Comparison of ENCODE assay signal across 18 cellular contexts in genomic region chr18:63977040-63977439, GRCh38. TPM values are rescaled to one million over a fixed set of nuclear protein-coding genes. Genes with fewer than 3 reads are reported as not detected.
DNase-seq lines count a peak whose midpoint lies in the region; ATAC-seq, FAIRE-seq and TF ChIP-seq lines count a peak whose summit lies in the region.
"Had no signal": no experiment of that assay in that cellular context is flagged by ENCODE, and none has a peak within 500 bp of the region (broad histone marks: within the 10 kb centered on the region; RNA-seq: fewer than 3 reads in every experiment).

No MANE protein-coding gene starts in this region.

- H3K27me3 Mint-ChIP-seq in activated naive CD8-positive, alpha-beta T cell treated with anti-CD3 and anti-CD28 coated beads, Interleukin-2, amount 50 U/mL, for 24 hours = no peaks in the 10 kb centered on the region
- H3K27me3 Mint-ChIP-seq in activated naive CD8-positive, alpha-beta T cell treated with anti-CD3 and anti-CD28 coated beads for 36 hours = no peaks in the 10 kb centered on the region
- H3K27me3 Mint-ChIP-seq in activated T-helper 17 cell treated with anti-CD3 and anti-CD28 coated beads, Interleukin-2, amount 50 U/mL, for 72 hours = no peaks in the 10 kb centered on the region
- H3K27me3 Mint-ChIP-seq: CD4-positive, CD25-positive, alpha-beta regulatory T cell had no signal

- DNase-seq in activated naive CD8-positive, alpha-beta T cell treated with anti-CD3 and anti-CD28 coated beads, Interleukin-2, amount 50 U/mL, for 24 hours = no peak
- DNase-seq in activated naive CD8-positive, alpha-beta T cell treated with anti-CD3 and anti-CD28 coated beads for 36 hours = no peak
- DNase-seq in D721Med (ENCODE audit: insufficient read length, low spot score) = no peak
- DNase-seq in NCI-H2227 treated with DMSO at 0.1 percent for 48 hours (lab: John Stamatoyannopoulos, UW) = no peak
- DNase-seq: C1 segment of cervical spinal cord; CD4-positive, CD25-positive, alpha-beta regulatory T cell; CD8-positive, alpha-beta memory T cell; DMS53; DMS79 treated with DMSO at 0.1 percent for 48 hours; GF-D8; GOT3; HFFc6 had no signal

- no peaks in the 10 kb centered on the region for H3K9me3 Mint-ChIP-seq in activated naive CD8-positive, alpha-beta T cell treated with anti-CD3 and anti-CD28 coated beads, Interleukin-2, amount 50 U/mL, for 24 hours
- H3K9me3 Mint-ChIP-seq in activated naive CD8-positive, alpha-beta T cell treated with anti-CD3 and anti-CD28 coated beads for 36 hours = no peaks in the 10 kb centered on the region
- no peaks in the 10 kb centered on the region for H3K9me3 Mint-ChIP-seq in activated T-helper 17 cell treated with anti-CD3 and anti-CD28 coated beads, Interleukin-2, amount 50 U/mL, for 72 hours
- H3K9me3 Mint-ChIP-seq: CD4-positive, CD25-positive, alpha-beta regulatory T cell; CD8-positive, alpha-beta memory T cell; HFFc6 had no signal

- peaks cover 34% of the 10 kb centered on the region for H3K4me1 Mint-ChIP-seq in activated naive CD8-positive, alpha-beta T cell treated with anti-CD3 and anti-CD28 coated beads, Interleukin-2, amount 50 U/mL, for 24 hours
- H3K4me1 Mint-ChIP-seq in activated naive CD8-positive, alpha-beta T cell treated with anti-CD3 and anti-CD28 coated beads for 36 hours = peaks cover 18% of the 10 kb centered on the region
- H3K4me1 Mint-ChIP-seq in activated T-helper 17 cell treated with anti-CD3 and anti-CD28 coated beads, Interleukin-2, amount 50 U/mL, for 72 hours = peaks cover 10% of the 10 kb centered on the region

- ATAC-seq in activated naive CD8-positive, alpha-beta T cell treated with anti-CD3 and anti-CD28 coated beads, Interleukin-2, amount 50 U/mL, for 24 hours = peak; percentile 30
- ATAC-seq in activated T-helper 17 cell treated with anti-CD3 and anti-CD28 coated beads, Interleukin-2, amount 50 U/mL, for 72 hours (replicated peaks) = peak; percentile 71
- ATAC-seq in GM21529 (IDR thresholded peaks at IDR 0.05; ENCODE audit: unreplicated experiment) = no peak

- H3K36me3 Mint-ChIP-seq in activated naive CD8-positive, alpha-beta T cell treated with anti-CD3 and anti-CD28 coated beads, Interleukin-2, amount 50 U/mL, for 24 hours (ENCODE audit: low read depth) = peaks cover 19% of the 10 kb centered on the region
- H3K36me3 Mint-ChIP-seq in activated naive CD8-positive, alpha-beta T cell treated with anti-CD3 and anti-CD28 coated beads for 36 hours = peaks cover 7% of the 10 kb centered on the region
- peaks cover 30% of the 10 kb centered on the region for H3K36me3 Mint-ChIP-seq in activated T-helper 17 cell treated with anti-CD3 and anti-CD28 coated beads, Interleukin-2, amount 50 U/mL, for 72 hours (ENCODE audit: low read depth)

- H3K27ac Mint-ChIP-seq in activated naive CD8-positive, alpha-beta T cell treated with anti-CD3 and anti-CD28 coated beads, Interleukin-2, amount 50 U/mL, for 24 hours = no peak overlapping the region
- no peak overlapping the region for H3K27ac Mint-ChIP-seq in activated naive CD8-positive, alpha-beta T cell treated with anti-CD3 and anti-CD28 coated beads for 36 hours
- no peak overlapping the region for H3K27ac Mint-ChIP-seq in activated T-helper 17 cell treated with anti-CD3 and anti-CD28 coated beads, Interleukin-2, amount 50 U/mL, for 72 hours

- no peak for TF ChIP-seq CTCF in D721Med (IDR thresholded peaks at IDR 0.05; ENCODE audit: insufficient read depth, missing control alignments)

- FAIRE-seq in D721Med (lab: Jason Lieb, UNC) = peak; percentile 29
- FAIRE-seq: GM12891, GM18507, H54 had no signal

- no peak overlapping the region for H3K4me3 Mint-ChIP-seq in activated naive CD8-positive, alpha-beta T cell treated with anti-CD3 and anti-CD28 coated beads, Interleukin-2, amount 50 U/mL, for 24 hours
- no peak overlapping the region for H3K4me3 Mint-ChIP-seq in activated naive CD8-positive, alpha-beta T cell treated with anti-CD3 and anti-CD28 coated beads for 36 hours
- H3K4me3 Mint-ChIP-seq in activated T-helper 17 cell treated with anti-CD3 and anti-CD28 coated beads, Interleukin-2, amount 50 U/mL, for 72 hours = no peak overlapping the region
- H3K4me3 Mint-ChIP-seq: CD4-positive, CD25-positive, alpha-beta regulatory T cell; CD8-positive, alpha-beta memory T cell; HFFc6 had no signal

RNA-seq across cellular contexts. Expression of gene SERPINB8, which starts 7.2 kb away (rescaled TPM):
- total RNA-seq in activated naive CD8-positive, alpha-beta T cell treated with anti-CD3 and anti-CD28 coated beads for 36 hours = 10 to 100 TPM; 16.8 to 17.0 TPM
- 10 to 100 TPM; 16.5 to 19.1 TPM for total RNA-seq in activated T-helper 17 cell treated with anti-CD3 and anti-CD28 coated beads, Interleukin-2, amount 50 U/mL, for 72 hours
- total RNA-seq: G401 had no signal

RNA-seq across cellular contexts. Expression of gene HMSD, which starts 27.9 kb away (rescaled TPM):
- total RNA-seq in activated naive CD8-positive, alpha-beta T cell treated with anti-CD3 and anti-CD28 coated beads for 36 hours = 1 to 10 TPM; 1.8 to 4.4 TPM
- 10 to 100 TPM in 1 of 2 donors, 1 to 10 TPM in 1; 3.3 to 24.2 TPM for total RNA-seq in activated T-helper 17 cell treated with anti-CD3 and anti-CD28 coated beads, Interleukin-2, amount 50 U/mL, for 72 hours
- total RNA-seq: CD4-positive, CD25-positive, alpha-beta regulatory T cell; G401 had no signal
